Comparison of ENCODE assay signal across 10 cellular contexts in genomic region chr2:51013060-51013746, GRCh38. TPM values are rescaled to one million over a fixed set of nuclear protein-coding genes. Genes with fewer than 3 reads are reported as not detected.
DNase-seq lines count a peak whose midpoint lies in the region; ATAC-seq, FAIRE-seq and TF ChIP-seq lines count a peak whose summit lies in the region.
"Had no signal": no experiment of that assay in that cellular context is flagged by ENCODE, and none has a peak within 500 bp of the region (broad histone marks: within the 10 kb centered on the region; RNA-seq: fewer than 3 reads in every experiment).

No MANE protein-coding gene starts in this region.

- no peak for ATAC-seq in Right ventricle myocardium superior (ENCODE audit: poor library complexity)

- H3F3A ChIP-seq in PC-9 (ENCODE audit: insufficient read depth, low read depth), result no peaks in the 10 kb centered on the region

- FAIRE-seq in frontal cortex (lab: Jason Lieb, UNC), result no peak

- no peaks in the 10 kb centered on the region for H3K9me3 ChIP-seq in cardiac muscle cell (ENCODE audit: low read depth)
- no peaks in the 10 kb centered on the region for H3K9me3 ChIP-seq in PC-9 (ENCODE audit: insufficient read depth, low read depth)

- intact Hi-C loops in Right ventricle myocardium superior (cut with DNase I) (no loop called here), PC-9 (cut with micrococcal nuclease; ENCODE audit: unreplicated experiment) (no loop called here)

- H3K27me3 ChIP-seq in cardiac muscle cell (no peaks in the 10 kb centered on the region), PC-9 (ENCODE audit: insufficient read depth, low read depth) (no peaks in the 10 kb centered on the region)

- no peaks in the 10 kb centered on the region for H3K79me2 ChIP-seq in PC-9 (ENCODE audit: low read depth)

- TF ChIP-seq CTCF in cardiac muscle cell (IDR thresholded peaks at IDR 0.05; ENCODE audit: low read depth, low read length) (no peak), PC-9 (conservative IDR thresholded peaks at IDR 0.05) (no peak)

- H2AFZ ChIP-seq in PC-9, result no peak overlapping the region

- POLR2A ChIA-PET in PC-9 (lab: Charles Lee; ENCODE audit: unreplicated experiment), result interaction anchor here (0.7 kb wide), 1 partner anchor 83 kb away, joined by 4 read pairs; no protein-coding TSS in a partner anchor
- POLR2A ChIA-PET in activated CD4-positive, alpha-beta T cell treated with anti-CD3 and anti-CD28 coated beads, Interleukin-2, amount 10 ng/mL, durations not matched to agents 7 days and 5 days (lab: Charles Lee), result no interaction called here

- H3K36me3 Mint-ChIP-seq in activated CD4-positive, alpha-beta T cell treated with anti-CD3 and anti-CD28 coated beads, Interleukin-2, amount 10 ng/mL, durations not matched to agents 7 days and 5 days (ENCODE audit: low read depth), result no peaks in the 10 kb centered on the region

- no TSS peak for BruUV-seq in PC-9 (replicated peaks; lab: Mats Ljungman, UMichigan)

- no peak overlapping the region for H3K4me3 Mint-ChIP-seq in activated CD4-positive, alpha-beta T cell treated with anti-CD3 and anti-CD28 coated beads, Interleukin-2, amount 10 ng/mL, durations not matched to agents 7 days and 5 days

- H4K20me1 ChIP-seq in PC-9 (ENCODE audit: insufficient read depth), result no peaks in the 10 kb centered on the region; the same call in 1 of the 2 replicates

- no peak overlapping the region for H3K4me3 ChIP-seq in cardiac muscle cell
- no peak overlapping the region for H3K4me3 ChIP-seq in PC-9

- peak overlapping the region; percentile 15 for H3K27ac ChIP-seq in cardiac muscle cell
- no peak overlapping the region for H3K27ac ChIP-seq in PC-9

- H3K4me2 ChIP-seq in PC-9, result no peak overlapping the region

- no peaks in the 10 kb centered on the region for H3K36me3 ChIP-seq in cardiac muscle cell
- no peaks in the 10 kb centered on the region for H3K36me3 ChIP-seq in PC-9 (ENCODE audit: low read depth)

- CTCF ChIA-PET in PC-9 (lab: Charles Lee), result no interaction called here
- CTCF ChIA-PET in activated CD4-positive, alpha-beta T cell treated with anti-CD3 and anti-CD28 coated beads, Interleukin-2, amount 10 ng/mL, durations not matched to agents 7 days and 5 days (lab: Charles Lee), result no interaction called here

- H3K4me1 Mint-ChIP-seq in activated CD4-positive, alpha-beta T cell treated with anti-CD3 and anti-CD28 coated beads, Interleukin-2, amount 10 ng/mL, durations not matched to agents 7 days and 5 days, result no peaks in the 10 kb centered on the region

- no peaks in the 10 kb centered on the region for H3K27me3 Mint-ChIP-seq in activated CD4-positive, alpha-beta T cell treated with anti-CD3 and anti-CD28 coated beads, Interleukin-2, amount 10 ng/mL, durations not matched to agents 7 days and 5 days

- peaks cover 15% of the 10 kb centered on the region for H3K9me3 Mint-ChIP-seq in activated CD4-positive, alpha-beta T cell treated with anti-CD3 and anti-CD28 coated beads, Interleukin-2, amount 10 ng/mL, durations not matched to agents 7 days and 5 days

- DNase-seq in cardiac muscle cell (ENCODE audit: low read depth in 1 of 2, low spot score in 1 of 2) (peak in 1 of 2 donors; percentile 55), Right ventricle myocardium superior (no peak), PC-9 (peak; percentile 41 to 50), iPS-NIHi11 (ENCODE audit: low spot score) (peak; percentile 34), frontal cortex (ENCODE audit: low spot score in 2 of 2) (no peak)
- DNase-seq in activated CD4-positive, alpha-beta T cell treated with anti-CD3 and anti-CD28 coated beads, Interleukin-2, amount 50 U/mL, for 1 hour, result no peak
- DNase-seq in activated CD4-positive, alpha-beta T cell treated with anti-CD3 and anti-CD28 coated beads, Interleukin-2, amount 10 ng/mL, durations not matched to agents 7 days and 5 days, result no peak
- no peak for DNase-seq in stimulated activated naive CD4-positive, alpha-beta T cell (lab: John Stamatoyannopoulos, UW)

- H3K9me2 ChIP-seq in PC-9 (ENCODE audit: insufficient read depth), result no peaks in the 10 kb centered on the region

- H3K27ac Mint-ChIP-seq in activated CD4-positive, alpha-beta T cell treated with anti-CD3 and anti-CD28 coated beads, Interleukin-2, amount 10 ng/mL, durations not matched to agents 7 days and 5 days, result no peak overlapping the region

- H3K4me1 ChIP-seq in cardiac muscle cell (ENCODE audit: low read depth), result peaks cover 13% of the 10 kb centered on the region
- H3K4me1 ChIP-seq in PC-9 (replicated peaks; ENCODE audit: insufficient read depth), result no peaks in the 10 kb centered on the region

RNA-seq across cellular contexts. Expression of gene NRXN1, which starts 18.7 kb away (rescaled TPM):
- total RNA-seq in cardiac muscle cell, result 76.5 and 106 TPM in 2 replicates
- 44.2 and 67.6 TPM in 2 replicates for polyA plus RNA-seq in cardiac muscle cell
- total RNA-seq in Right ventricle myocardium superior, result 5.6 TPM
- total RNA-seq in PC-9 (2021), result not detected in 2 replicates
- total RNA-seq in frontal cortex, result 1,486 TPM
- not detected for total RNA-seq in activated CD4-positive, alpha-beta T cell treated with anti-CD3 and anti-CD28 coated beads, Interleukin-2, amount 10 ng/mL, durations not matched to agents 7 days and 5 days
- total RNA-seq: A673, glomerular endothelial cell had no signal

Comparison
In these comparisons a context has a peak if more than half of its experiments do, and no peak if none do; other contexts are left out.
1. RNA of gene NRXN1, which starts 18.7 kb away (total RNA-seq): 1,486 TPM in frontal cortex (single experiment) and 76.5 to 106 TPM in cardiac muscle cell; 5.6 TPM in Right ventricle myocardium superior (single experiment), not detected in activated CD4-positive, alpha-beta T cell treated with anti-CD3 and anti-CD28 coated beads, Interleukin-2, amount 10 ng/mL, durations not matched to agents 7 days and 5 days and not detected in PC-9; every median in the first group is over 10 times any median in the second.
2. DNase-seq: peak in PC-9 (2 of 2) and iPS-NIHi11 (single experiment); none in Right ventricle myocardium superior (single experiment), frontal cortex (0 of 2), activated CD4-positive, alpha-beta T cell treated with anti-CD3 and anti-CD28 coated beads, Interleukin-2, amount 50 U/mL, for 1 hour (single experiment), activated CD4-positive, alpha-beta T cell treated with anti-CD3 and anti-CD28 coated beads, Interleukin-2, amount 10 ng/mL, durations not matched to agents 7 days and 5 days (single experiment) and stimulated activated naive CD4-positive, alpha-beta T cell (0 of 6).